Comparison of ENCODE assay signal across 9 cellular contexts in the genomic region with DNA sequence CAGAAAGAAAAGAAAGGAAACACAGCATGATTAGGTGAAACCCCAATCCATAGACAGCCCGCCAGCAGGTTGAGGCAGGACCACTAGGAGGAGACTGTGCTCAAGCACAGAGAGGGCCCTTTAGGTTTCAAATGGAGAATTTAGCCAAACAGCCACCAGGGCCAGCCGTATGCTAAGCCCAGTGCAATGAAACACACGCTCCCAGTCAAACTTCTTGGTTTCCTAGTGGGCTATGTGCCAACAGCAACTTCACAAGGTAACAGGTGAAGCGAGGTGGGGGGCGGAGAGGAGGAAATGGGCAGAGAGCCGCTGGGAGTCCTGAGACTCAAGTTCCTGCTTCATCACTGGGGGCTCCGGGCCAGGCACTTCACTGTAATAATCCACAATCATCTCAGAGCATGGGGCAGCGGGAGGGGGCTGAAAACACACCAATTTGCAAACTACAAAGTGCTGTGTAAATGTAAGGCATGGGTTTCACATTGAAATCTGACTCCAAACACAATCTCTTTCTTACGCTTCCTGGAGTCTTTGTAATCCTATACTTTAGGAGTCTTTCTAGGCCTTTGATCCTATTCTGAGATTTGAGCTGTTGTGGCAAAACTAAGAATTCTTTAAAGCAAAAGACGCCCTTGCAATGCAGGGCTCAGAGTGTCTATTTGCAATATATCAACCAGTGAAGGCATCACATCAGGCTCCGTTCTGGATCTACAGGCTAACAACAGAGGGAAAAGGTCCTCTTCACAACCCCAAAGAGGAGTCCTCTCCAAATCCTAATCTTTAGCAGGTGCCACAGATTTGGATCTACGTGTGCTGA.
DNase-seq lines count a peak whose midpoint lies in the region; ATAC-seq, FAIRE-seq and TF ChIP-seq lines count a peak whose summit lies in the region.
"Had no signal": no experiment of that assay in that cellular context is flagged by ENCODE, and none has a peak within 500 bp of the region (broad histone marks: within the 10 kb centered on the region; RNA-seq: fewer than 3 reads in every experiment).

No MANE protein-coding gene starts in this region.

- H3K27me3 ChIP-seq in DND-41 (ENCODE audit: insufficient read depth, low read length, poor library complexity) (no peaks in the 10 kb centered on the region), PC-9 (ENCODE audit: insufficient read depth, low read depth) (no peaks in the 10 kb centered on the region), gastroesophageal sphincter (no peaks in the 10 kb centered on the region)

- no peak for TF ChIP-seq EP300 in gastroesophageal sphincter (IDR thresholded peaks at IDR 0.05)

- H4K20me1 ChIP-seq in DND-41 (ENCODE audit: insufficient read depth, low read length), result no peaks in the 10 kb centered on the region
- no peaks in the 10 kb centered on the region for H4K20me1 ChIP-seq in PC-9 (ENCODE audit: insufficient read depth)

- H3F3A ChIP-seq in PC-9 (ENCODE audit: insufficient read depth, low read depth), result no peaks in the 10 kb centered on the region

- H3K9me3 ChIP-seq in DND-41 (ENCODE audit: insufficient read depth, low read length, severe bottlenecking) (peaks cover 3% of the 10 kb centered on the region), PC-9 (ENCODE audit: insufficient read depth, low read depth) (no peaks in the 10 kb centered on the region), gastroesophageal sphincter (no peaks in the 10 kb centered on the region)

- peak; percentile 83 for TF ChIP-seq CTCF in DND-41 (IDR thresholded peaks at IDR 0.05; ENCODE audit: borderline replicate concordance, extremely low read depth, low read length, poor library complexity, severe bottlenecking)
- peak; percentile 63 for TF ChIP-seq CTCF in PC-9 (conservative IDR thresholded peaks at IDR 0.05)
- TF ChIP-seq CTCF in gastroesophageal sphincter (IDR thresholded peaks at IDR 0.05), result peak in 3 of 4 experiments; percentile 21 to 54 (median 33)

- POLR2A ChIA-PET in PC-9 (lab: Charles Lee; ENCODE audit: unreplicated experiment), result no interaction called here

- peak overlapping the region; percentile 48; the same call in 1 of the 2 replicates for H2AFZ ChIP-seq in DND-41 (ENCODE audit: low read depth, low read length)
- 0 out of 2 replicates have a peak overlapping the region, but pooled peaks have one; percentile 40 for H2AFZ ChIP-seq in PC-9

- WGBS in gastroesophageal sphincter (ENCODE audit: low coverage in 1 of 2), 2 donors, result 71 to 89% methylated on average over 6 to 11 of the region's 12 CpGs

- H3K9ac ChIP-seq in DND-41 (ENCODE audit: low read depth, low read length), result peak overlapping the region; percentile 53

- CTCF ChIA-PET in PC-9 (lab: Charles Lee), result no interaction called here

- ATAC-seq in DND-41 (ENCODE audit: insufficient read depth, low read depth) (peak; percentile 74), GM21381 (IDR thresholded peaks at IDR 0.05; ENCODE audit: unreplicated experiment) (peak; percentile 79), gastroesophageal sphincter (no peak)

- no TSS peak for BruUV-seq in PC-9 (replicated peaks; lab: Mats Ljungman, UMichigan)

- FAIRE-seq in frontal cortex (lab: Jason Lieb, UNC), result no peak
- FAIRE-seq: endometrium had no signal

- TF ChIP-seq POLR2A in gastroesophageal sphincter (IDR thresholded peaks at IDR 0.05), result no peak

- H3K79me2 ChIP-seq in DND-41 (ENCODE audit: insufficient read depth, low read length) (no peaks in the 10 kb centered on the region), PC-9 (ENCODE audit: low read depth) (no peaks in the 10 kb centered on the region)

- H3K4me2 ChIP-seq in DND-41 (ENCODE audit: insufficient read depth, low read length) (peak overlapping the region; percentile 66), PC-9 (peak overlapping the region; percentile 23; the same call in 1 of the 2 replicates)

- H3K9me2 ChIP-seq in PC-9 (ENCODE audit: insufficient read depth), result no peaks in the 10 kb centered on the region

- H3K4me3 ChIP-seq in DND-41 (ENCODE audit: low read depth in 1 of 2, low read length in 2 of 2) (peak overlapping the region in 1 of 2 experiments; percentile 50; a peak in 2 of 4 replicates), PC-9 (no peak overlapping the region), gastroesophageal sphincter (no peak overlapping the region), skin epidermis (no peak overlapping the region)

- intact Hi-C loops in PC-9 (cut with micrococcal nuclease; ENCODE audit: unreplicated experiment), result loop anchor here (1.0 to 10.0 kb wide), 8 partner anchors 121 to 1018 kb away; partner anchors contain the start of gene CNKSR3

- DNase-seq in DND-41 (peak; percentile 58), HPDE6-E6E7 (ENCODE audit: extremely low spot score) (peak; percentile 39), PC-9 (peak; percentile 52 to 63), activated T-helper 1 cell treated with Interleukin-2 at 50 U/mL for 16 hours (ENCODE audit: low read depth) (peak; percentile 35), frontal cortex (ENCODE audit: low spot score in 2 of 2) (no peak)

- peak overlapping the region; percentile 93 for H3K27ac ChIP-seq in DND-41 (ENCODE audit: low read length)
- H3K27ac ChIP-seq in PC-9, result no peak overlapping the region
- H3K27ac ChIP-seq in gastroesophageal sphincter, result no peak overlapping the region
- peak overlapping the region in 11 of 21 experiments; percentile 5 to 77 (median 41) for H3K27ac ChIP-seq in skin epidermis

- H3K4me1 ChIP-seq in DND-41 (ENCODE audit: insufficient read depth, low read length), result peaks cover 45% of the 10 kb centered on the region
- H3K4me1 ChIP-seq in PC-9 (replicated peaks; ENCODE audit: insufficient read depth), result 0 out of 2 replicates have a peak, but pooled peaks cover 3% of the 10 kb centered on the region
- peaks cover 0 to 18% (median 3%) of the 10 kb centered on the region in 3 donors for H3K4me1 ChIP-seq in gastroesophageal sphincter

- H3K36me3 ChIP-seq in DND-41 (ENCODE audit: insufficient read depth, low read length) (peaks cover 9% of the 10 kb centered on the region; the same call in 1 of the 2 replicates), PC-9 (ENCODE audit: low read depth) (no peaks in the 10 kb centered on the region), gastroesophageal sphincter (no peaks in the 10 kb centered on the region)

Comparison
In these comparisons a context has a peak if more than half of its experiments do, and no peak if none do; other contexts are left out.
1. DNase-seq: peak in DND-41 (single experiment), HPDE6-E6E7 (single experiment), PC-9 (2 of 2) and activated T-helper 1 cell treated with Interleukin-2 at 50 U/mL for 16 hours (single experiment); none in frontal cortex (0 of 2).
2. H3K27ac ChIP-seq: peak in DND-41 (single experiment) and skin epidermis (11 of 21); none in PC-9 (single experiment) and gastroesophageal sphincter (0 of 4).
3. CTCF ChIP-seq: peak in every context shown above with its lines; median percentile 83 in DND-41; 63 in PC-9; 33 in gastroesophageal sphincter.